In the genomic region with DNA sequence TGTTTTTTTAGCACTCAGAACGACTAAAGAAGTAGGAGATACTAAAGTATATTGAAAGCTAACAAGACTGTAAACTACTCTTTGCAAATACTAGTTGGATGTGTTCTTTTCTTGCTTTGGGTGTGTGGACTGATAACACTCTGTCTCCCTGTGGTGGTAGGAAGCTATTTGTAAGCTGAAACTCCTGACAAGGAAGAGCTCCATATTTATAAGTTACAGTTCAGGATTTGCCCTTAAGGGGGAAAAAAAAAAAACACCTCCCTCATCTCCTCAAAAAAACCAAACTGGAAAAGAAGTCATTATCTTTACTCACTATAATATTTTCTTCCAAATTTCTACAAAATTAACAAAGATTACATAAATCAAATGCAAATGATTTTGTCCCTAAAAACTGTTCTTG, we compare ENCODE assay signal across 1 cellular context.
TF ChIP-seq lines count a peak whose summit lies in the region.

No MANE protein-coding gene starts in this region.

TF ChIP-seq in WTC11, 78 proteins besides CTCF, POLR2A, EP300 and RAD21:
- TF ChIP-seq ATF3 (CRISPR knock-in tag; conservative IDR thresholded peaks at IDR 0.05) (no peak), CREB1 (CRISPR knock-in tag; IDR thresholded peaks at IDR 0.05) (no peak), FOXP1 (CRISPR knock-in tag; IDR thresholded peaks at IDR 0.05; ENCODE audit: borderline replicate concordance) (no peak), CDX4 (CRISPR knock-in tag; IDR thresholded peaks at IDR 0.05; ENCODE audit: borderline replicate concordance) (no peak), GRHL2 (CRISPR knock-in tag; IDR thresholded peaks at IDR 0.05; ENCODE audit: insufficient replicate concordance, severe bottlenecking) (no peak), E2F4 (CRISPR knock-in tag; IDR thresholded peaks at IDR 0.05; ENCODE audit: borderline replicate concordance, low read depth) (no peak), RELA (CRISPR knock-in tag; IDR thresholded peaks at IDR 0.05; ENCODE audit: borderline replicate concordance) (no peak), JAZF1 (CRISPR knock-in tag; IDR thresholded peaks at IDR 0.05) (no peak), NFE2L1 (CRISPR knock-in tag; IDR thresholded peaks at IDR 0.05) (no peak), FOXK1 (CRISPR knock-in tag; IDR thresholded peaks at IDR 0.05) (no peak), RORB (CRISPR knock-in tag; IDR thresholded peaks at IDR 0.05) (no peak)
- TF ChIP-seq, protein P1, sequence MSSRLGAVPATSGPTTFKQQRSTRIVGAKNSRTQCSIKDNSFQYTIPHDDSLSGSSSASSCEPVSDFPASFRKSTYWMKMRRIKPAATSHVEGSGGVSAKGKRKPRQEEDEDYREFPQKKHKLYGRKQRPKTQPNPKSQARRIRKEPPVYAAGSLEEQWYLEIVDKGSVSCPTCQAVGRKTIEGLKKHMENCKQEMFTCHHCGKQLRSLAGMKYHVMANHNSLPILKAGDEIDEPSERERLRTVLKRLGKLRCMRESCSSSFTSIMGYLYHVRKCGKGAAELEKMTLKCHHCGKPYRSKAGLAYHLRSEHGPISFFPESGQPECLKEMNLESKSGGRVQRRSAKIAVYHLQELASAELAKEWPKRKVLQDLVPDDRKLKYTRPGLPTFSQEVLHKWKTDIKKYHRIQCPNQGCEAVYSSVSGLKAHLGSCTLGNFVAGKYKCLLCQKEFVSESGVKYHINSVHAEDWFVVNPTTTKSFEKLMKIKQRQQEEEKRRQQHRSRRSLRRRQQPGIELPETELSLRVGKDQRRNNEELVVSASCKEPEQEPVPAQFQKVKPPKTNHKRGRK (CRISPR knock-in tag; IDR thresholded peaks at IDR 0.05; ENCODE audit: borderline replicate concordance): no peak
- TF ChIP-seq, protein P2, sequence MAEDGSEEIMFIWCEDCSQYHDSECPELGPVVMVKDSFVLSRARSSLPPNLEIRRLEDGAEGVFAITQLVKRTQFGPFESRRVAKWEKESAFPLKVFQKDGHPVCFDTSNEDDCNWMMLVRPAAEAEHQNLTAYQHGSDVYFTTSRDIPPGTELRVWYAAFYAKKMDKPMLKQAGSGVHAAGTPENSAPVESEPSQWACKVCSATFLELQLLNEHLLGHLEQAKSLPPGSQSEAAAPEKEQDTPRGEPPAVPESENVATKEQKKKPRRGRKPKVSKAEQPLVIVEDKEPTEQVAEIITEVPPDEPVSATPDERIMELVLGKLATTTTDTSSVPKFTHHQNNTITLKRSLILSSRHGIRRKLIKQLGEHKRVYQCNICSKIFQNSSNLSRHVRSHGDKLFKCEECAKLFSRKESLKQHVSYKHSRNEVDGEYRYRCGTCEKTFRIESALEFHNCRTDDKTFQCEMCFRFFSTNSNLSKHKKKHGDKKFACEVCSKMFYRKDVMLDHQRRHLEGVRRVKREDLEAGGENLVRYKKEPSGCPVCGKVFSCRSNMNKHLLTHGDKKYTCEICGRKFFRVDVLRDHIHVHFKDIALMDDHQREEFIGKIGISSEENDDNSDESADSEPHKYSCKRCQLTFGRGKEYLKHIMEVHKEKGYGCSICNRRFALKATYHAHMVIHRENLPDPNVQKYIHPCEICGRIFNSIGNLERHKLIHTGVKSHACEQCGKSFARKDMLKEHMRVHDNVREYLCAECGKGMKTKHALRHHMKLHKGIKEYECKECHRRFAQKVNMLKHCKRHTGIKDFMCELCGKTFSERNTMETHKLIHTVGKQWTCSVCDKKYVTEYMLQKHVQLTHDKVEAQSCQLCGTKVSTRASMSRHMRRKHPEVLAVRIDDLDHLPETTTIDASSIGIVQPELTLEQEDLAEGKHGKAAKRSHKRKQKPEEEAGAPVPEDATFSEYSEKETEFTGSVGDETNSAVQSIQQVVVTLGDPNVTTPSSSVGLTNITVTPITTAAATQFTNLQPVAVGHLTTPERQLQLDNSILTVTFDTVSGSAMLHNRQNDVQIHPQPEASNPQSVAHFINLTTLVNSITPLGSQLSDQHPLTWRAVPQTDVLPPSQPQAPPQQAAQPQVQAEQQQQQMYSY (CRISPR knock-in tag; IDR thresholded peaks at IDR 0.05): no peak
- TF ChIP-seq, protein P3, sequence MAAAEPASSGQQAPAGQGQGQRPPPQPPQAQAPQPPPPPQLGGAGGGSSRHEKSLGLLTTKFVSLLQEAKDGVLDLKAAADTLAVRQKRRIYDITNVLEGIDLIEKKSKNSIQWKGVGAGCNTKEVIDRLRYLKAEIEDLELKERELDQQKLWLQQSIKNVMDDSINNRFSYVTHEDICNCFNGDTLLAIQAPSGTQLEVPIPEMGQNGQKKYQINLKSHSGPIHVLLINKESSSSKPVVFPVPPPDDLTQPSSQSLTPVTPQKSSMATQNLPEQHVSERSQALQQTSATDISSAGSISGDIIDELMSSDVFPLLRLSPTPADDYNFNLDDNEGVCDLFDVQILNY (CRISPR knock-in tag; IDR thresholded peaks at IDR 0.05): no peak
TF ChIP-seq in WTC11: peak in this region for 0.
